In genomic region chr1:46341222-46342083, GRCh38 we compare ENCODE assay signal across 1 cellular context.
TF ChIP-seq lines count a peak whose summit lies in the region.

No MANE protein-coding gene starts in this region.

TF ChIP-seq in K562, 482 proteins besides CTCF, POLR2A, EP300 and RAD21 (continued from another document and continues in another):
- no peak for TF ChIP-seq CHD7 (IDR thresholded peaks at IDR 0.05; ENCODE audit: low read depth, low read length)
- TF ChIP-seq GMEB1 (CRISPR knock-in tag; IDR thresholded peaks at IDR 0.05): no peak
- TF ChIP-seq ELF2 (CRISPR knock-in tag; IDR thresholded peaks at IDR 0.05): no peak
- no peak for TF ChIP-seq GTF2B (IDR thresholded peaks at IDR 0.05; ENCODE audit: extremely low read depth, insufficient read length)
- peak; percentile 74; the same call in 1 of the 2 replicates for TF ChIP-seq KAT7 (CRISPR knock-in tag; IDR thresholded peaks at IDR 0.05; ENCODE audit: borderline replicate concordance)
- TF ChIP-seq MTA3 (IDR thresholded peaks at IDR 0.05; ENCODE audit: borderline replicate concordance): no peak
- peak; percentile 40 for TF ChIP-seq PHB2 (IDR thresholded peaks at IDR 0.05; ENCODE audit: low read depth)
- TF ChIP-seq HNRNPH1 (optimal IDR thresholded peaks at IDR 0.05; ENCODE audit: low read depth, low read length): no peak
- TF ChIP-seq SMAD3 (CRISPR knock-in tag; conservative IDR thresholded peaks at IDR 0.05): no peak
- TF ChIP-seq IFI16 (CRISPR knock-in tag; IDR thresholded peaks at IDR 0.05): no peak
- TF ChIP-seq ZNF449 (CRISPR knock-in tag; IDR thresholded peaks at IDR 0.05): no peak
- no peak for TF ChIP-seq ZHX1 (conservative IDR thresholded peaks at IDR 0.05; ENCODE audit: low read length)
- TF ChIP-seq POLR2B (IDR thresholded peaks at IDR 0.05; ENCODE audit: low read depth, partially characterized antibody): no peak
- no peak for TF ChIP-seq BCOR (IDR thresholded peaks at IDR 0.05)
- 0 out of 4 replicates have a peak, but pooled peaks of 1 of the 2 experiments have one; percentile 8 for TF ChIP-seq ZNF318 (IDR thresholded peaks at IDR 0.05; ENCODE audit: borderline replicate concordance in 1 of 2, low read depth in 1 of 2)
- 0 out of 2 replicates have a peak, but pooled peaks have one; percentile 43 for TF ChIP-seq ZNF444 (CRISPR knock-in tag; IDR thresholded peaks at IDR 0.05)
- TF ChIP-seq POU5F1 (IDR thresholded peaks at IDR 0.05; ENCODE audit: borderline replicate concordance, low read depth, low read length, partially characterized antibody): no peak
- TF ChIP-seq SRSF7 (optimal IDR thresholded peaks at IDR 0.05; ENCODE audit: low read depth, low read length): no peak
- TF ChIP-seq HLTF (IDR thresholded peaks at IDR 0.05): 0 out of 2 replicates have a peak, but pooled peaks have one; percentile 5
- TF ChIP-seq ZNF146 (CRISPR knock-in tag; IDR thresholded peaks at IDR 0.05; ENCODE audit: unreplicated experiment): no peak
- no peak for TF ChIP-seq ARID3A (IDR thresholded peaks at IDR 0.05; ENCODE audit: borderline replicate concordance, low read depth, low read length)
- TF ChIP-seq NFIX (CRISPR knock-in tag; IDR thresholded peaks at IDR 0.05; ENCODE audit: low read depth): no peak
